ENCODE assay signal across 21 cellular contexts in the genomic region with DNA sequence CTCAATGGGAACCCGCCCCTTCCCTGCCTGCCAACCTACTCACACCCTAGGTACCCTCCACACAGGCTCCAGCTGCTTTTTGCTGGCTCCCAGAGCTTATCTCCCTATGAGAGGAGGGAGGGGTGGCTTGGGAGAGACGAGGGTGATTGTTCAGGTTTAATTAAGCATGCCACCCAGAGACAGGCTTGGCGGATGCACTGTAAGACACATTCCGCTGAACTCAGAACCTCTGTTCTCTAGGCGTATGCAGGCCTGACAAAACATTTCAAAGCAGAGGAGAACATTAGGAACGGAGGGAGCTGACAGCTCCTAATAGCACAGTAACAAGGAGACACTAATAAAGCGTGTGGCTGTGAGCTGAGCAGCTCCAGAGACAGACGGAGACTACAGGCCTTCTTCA.
A peak's percentile ranks its signal among the peaks of the same experiment; 100 is the strongest.
DNase-seq lines count a peak whose midpoint lies in the region; ATAC-seq and TF ChIP-seq lines count a peak whose summit lies in the region.
"Had no signal": no experiment of that assay in that cellular context is flagged by ENCODE, and none has a peak within 500 bp of the region (broad histone marks: within the 10 kb centered on the region; RNA-seq: fewer than 3 reads in every experiment).

No MANE protein-coding gene starts in this region.

- CTCF ChIA-PET in GM10248 (lab: Yijun Ruan, JAX), result interaction anchor here (1.2 to 1.6 kb wide), 2 partner anchors 71 to 93 kb away, joined by 3 read pairs; no protein-coding TSS in a partner anchor

- no peak for ATAC-seq in GM18498 (IDR thresholded peaks at IDR 0.05; ENCODE audit: unreplicated experiment)
- ATAC-seq: activated naive CD8-positive, alpha-beta T cell treated with anti-CD3 and anti-CD28 coated beads, Interleukin-2, amount 50 U/mL, for 24 hours; stimulated activated naive B cell treated with anti-CD40 and anti-IgM and Interleukin-4, amounts not matched to agents 10 μg/mL and 1 μg/mL and 100 μg/mL, for 72 hours; T-cell had no signal

- TF ChIP-seq CTCF in GM10248 (IDR thresholded peaks at IDR 0.05; ENCODE audit: control extremely low read depth, extremely low read depth, low read depth, missing control alignments) (no peak), foreskin fibroblast (IDR thresholded peaks at IDR 0.05; ENCODE audit: low read depth, low read length) (no peak)

- POLR2A ChIA-PET in GM10248 (lab: Yijun Ruan, JAX), result no interaction called here

- DNase-seq in DMS153 treated with DMSO at 0.1 percent for 48 hours (lab: John Stamatoyannopoulos, UW; ENCODE audit: unreplicated experiment) (peak; percentile 21), NCI-H146 treated with DMSO at 0.1 percent for 48 hours (lab: John Stamatoyannopoulos, UW; ENCODE audit: unreplicated experiment) (peak; percentile 5), NCI-H345 treated with DMSO at 0.1 percent for 48 hours (lab: John Stamatoyannopoulos, UW; ENCODE audit: unreplicated experiment) (peak; percentile 70), iPS-NIHi11 (ENCODE audit: low spot score) (peak; percentile 23), glomerular visceral epithelial cell (ENCODE audit: extremely low spot score) (no peak), GM10248 (ENCODE audit: extremely low spot score) (no peak), foreskin fibroblast (no peak)
- DNase-seq: activated CD4-positive, alpha-beta T cell treated with anti-CD3 and anti-CD28 coated beads, Interleukin-2, amount 50 U/mL, for 1 hour; activated CD8-positive, alpha-beta memory T cell treated with anti-CD3 and anti-CD28 coated beads, Interleukin-2, amount 50 U/mL, for 48 hours; activated effector memory CD4-positive, alpha-beta T cell treated with Interleukin-2 at 50 U/mL for 16 hours; activated naive CD8-positive, alpha-beta T cell treated with anti-CD3 and anti-CD28 coated beads, Interleukin-2, amount 50 U/mL, for 24 hours; CD8-positive, alpha-beta memory T cell; H7; hippocampal formation; NCI-H1436 treated with DMSO at 0.1 percent for 48 hours; sigmoid colon; stimulated activated naive B cell treated with anti-CD40 and anti-IgM and Interleukin-4, amounts not matched to agents 10 μg/mL and 1 μg/mL and 100 μg/mL, for 72 hours; T-cell had no signal

- H3K4me3 ChIP-seq in foreskin fibroblast (ENCODE audit: low read depth in 1 of 2, low read length in 2 of 2), result no peak overlapping the region
- H3K4me3 ChIP-seq: breast epithelium, coronary artery, sigmoid colon had no signal

Comparison
In these comparisons a context has a peak if more than half of its experiments do, and no peak if none do; other contexts are left out.
1. DNase-seq: peak in DMS153 treated with DMSO at 0.1 percent for 48 hours (single experiment), NCI-H146 treated with DMSO at 0.1 percent for 48 hours (single experiment), NCI-H345 treated with DMSO at 0.1 percent for 48 hours (single experiment) and iPS-NIHi11 (single experiment); none in glomerular visceral epithelial cell (single experiment), GM10248 (single experiment) and foreskin fibroblast (0 of 2).